Comparison of ENCODE assay signal across 24 cellular contexts in the genomic region with DNA sequence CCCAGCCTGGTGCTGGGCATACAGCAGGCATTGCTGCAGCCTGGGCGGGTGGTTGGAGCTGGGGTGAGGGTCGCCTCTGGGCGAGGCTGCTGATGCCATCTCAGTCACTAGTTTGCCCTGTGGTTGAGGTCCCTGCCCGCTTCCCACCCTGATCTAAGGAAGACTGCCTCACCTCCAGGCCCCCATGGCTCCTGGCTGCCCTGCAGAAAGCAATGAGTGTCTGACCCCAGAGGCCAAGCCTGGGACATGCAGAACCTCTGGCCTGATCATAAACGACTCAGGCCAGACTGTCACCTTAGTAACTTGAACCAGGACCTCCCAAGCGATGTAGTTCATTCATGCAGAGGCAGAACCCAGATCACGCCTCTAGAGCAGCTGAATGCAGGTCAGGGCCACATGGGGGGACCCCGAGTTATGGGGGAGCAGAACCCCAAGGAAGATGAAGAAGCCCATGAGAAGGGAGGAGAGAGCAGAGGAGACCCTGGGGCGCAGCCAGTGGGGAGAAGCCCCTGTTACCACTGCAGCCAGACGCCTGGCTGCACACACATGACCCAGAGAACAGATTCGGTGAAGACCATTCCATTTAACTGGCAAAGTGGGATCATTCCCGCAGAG.
"Had no signal": no experiment of that assay in that cellular context is flagged by ENCODE, and none has a peak within 500 bp of the region (broad histone marks: within the 10 kb centered on the region; RNA-seq: fewer than 3 reads in every experiment).

No MANE protein-coding gene starts in this region.

- H3K36me3 ChIP-seq: left ventricle myocardium inferior, sigmoid colon, thoracic aorta, upper lobe of left lung had no signal

- ATAC-seq: activated CD4-positive, CD25-positive, alpha-beta regulatory T cell treated with anti-CD3 and anti-CD28 coated beads, Interleukin-2, amount 50 U/mL, for 24 hours; activated CD8-positive, alpha-beta memory T cell treated with anti-CD3 and anti-CD28 coated beads, Interleukin-2, amount 10 ng/mL, durations not matched to agents 7 days and 5 days; activated CD8-positive, alpha-beta T cell treated with anti-CD3 and anti-CD28 coated beads for 36 hours; activated T-helper 17 cell treated with anti-CD3 and anti-CD28 coated beads, Interleukin-2, amount 50 U/mL, for 72 hours; foreskin keratinocyte; T-cell had no signal

- H3K27ac Mint-ChIP-seq: activated CD4-positive, alpha-beta T cell treated with anti-CD3 and anti-CD28 coated beads, Interleukin-2, amount 10 ng/mL, durations not matched to agents 7 days and 5 days; activated CD8-positive, alpha-beta memory T cell treated with anti-CD3 and anti-CD28 coated beads, Interleukin-2, amount 10 ng/mL, durations not matched to agents 7 days and 5 days; activated CD8-positive, alpha-beta T cell treated with anti-CD3 and anti-CD28 coated beads for 36 hours; activated T-helper 17 cell treated with anti-CD3 and anti-CD28 coated beads, Interleukin-2, amount 50 U/mL, for 72 hours; dendritic cell treated with granulocyte-macrophage colony-stimulating factor and Interleukin-4, amounts not matched to agents 40 ng/mL and 50 ng/mL, for 4 days; immature natural killer cell; T-cell; T-helper 2 cell treated with Interferon-gamma antibody and Interleukin-4, amounts not matched to agents 5 μg/mL and 100 μg/mL, for 36 hours had no signal

- H3K27ac ChIP-seq: foreskin keratinocyte, left ventricle myocardium inferior, sigmoid colon, thoracic aorta, upper lobe of left lung, VCaP had no signal

- H3K4me3 Mint-ChIP-seq: activated CD4-positive, alpha-beta T cell treated with anti-CD3 and anti-CD28 coated beads, Interleukin-2, amount 10 ng/mL, durations not matched to agents 7 days and 5 days; activated CD8-positive, alpha-beta memory T cell treated with anti-CD3 and anti-CD28 coated beads, Interleukin-2, amount 10 ng/mL, durations not matched to agents 7 days and 5 days; activated CD8-positive, alpha-beta T cell treated with anti-CD3 and anti-CD28 coated beads for 36 hours; activated T-helper 17 cell treated with anti-CD3 and anti-CD28 coated beads, Interleukin-2, amount 50 U/mL, for 72 hours; dendritic cell treated with granulocyte-macrophage colony-stimulating factor and Interleukin-4, amounts not matched to agents 40 ng/mL and 50 ng/mL, for 4 days; immature natural killer cell; T-cell; T-helper 2 cell treated with Interferon-gamma antibody and Interleukin-4, amounts not matched to agents 5 μg/mL and 100 μg/mL, for 36 hours had no signal

- H3K27me3 ChIP-seq: sigmoid colon, upper lobe of left lung had no signal

- H3K4me3 ChIP-seq: left ventricle myocardium inferior, sigmoid colon, thoracic aorta, upper lobe of left lung had no signal

- DNase-seq: activated CD4-positive, alpha-beta T cell treated with anti-CD3 and anti-CD28 coated beads, Interleukin-2, amount 10 ng/mL, durations not matched to agents 7 days and 5 days; activated CD8-positive, alpha-beta memory T cell treated with anti-CD3 and anti-CD28 coated beads, Interleukin-2, amount 10 ng/mL, durations not matched to agents 7 days and 5 days; activated CD8-positive, alpha-beta T cell treated with anti-CD3 and anti-CD28 coated beads for 36 hours; activated naive CD4-positive, alpha-beta T cell treated with Interleukin-2 at 50 U/mL for 16 hours; amygdala; effector CD8-positive, alpha-beta T cell; foreskin keratinocyte; immature natural killer cell; left ventricle myocardium inferior; mammary epithelial cell; midbrain; occipital lobe; stimulated activated CD4-positive, alpha-beta T cell treated with anti-CD3 and anti-CD28 coated beads, Interleukin-4, amount 100 ng/mL, for 1 hour; stimulated activated naive CD4-positive, alpha-beta T cell; T-cell had no signal

- H3K27me3 Mint-ChIP-seq: activated CD4-positive, alpha-beta T cell treated with anti-CD3 and anti-CD28 coated beads, Interleukin-2, amount 10 ng/mL, durations not matched to agents 7 days and 5 days; activated CD8-positive, alpha-beta memory T cell treated with anti-CD3 and anti-CD28 coated beads, Interleukin-2, amount 10 ng/mL, durations not matched to agents 7 days and 5 days; activated CD8-positive, alpha-beta T cell treated with anti-CD3 and anti-CD28 coated beads for 36 hours; dendritic cell treated with granulocyte-macrophage colony-stimulating factor and Interleukin-4, amounts not matched to agents 40 ng/mL and 50 ng/mL, for 4 days; T-cell had no signal

- H3K36me3 Mint-ChIP-seq: activated CD8-positive, alpha-beta memory T cell treated with anti-CD3 and anti-CD28 coated beads, Interleukin-2, amount 10 ng/mL, durations not matched to agents 7 days and 5 days; immature natural killer cell; T-cell had no signal

- H3K9me3 Mint-ChIP-seq: activated CD4-positive, alpha-beta T cell treated with anti-CD3 and anti-CD28 coated beads, Interleukin-2, amount 10 ng/mL, durations not matched to agents 7 days and 5 days; activated CD8-positive, alpha-beta T cell treated with anti-CD3 and anti-CD28 coated beads for 36 hours; activated T-helper 17 cell treated with anti-CD3 and anti-CD28 coated beads, Interleukin-2, amount 50 U/mL, for 72 hours; dendritic cell treated with granulocyte-macrophage colony-stimulating factor and Interleukin-4, amounts not matched to agents 40 ng/mL and 50 ng/mL, for 4 days; immature natural killer cell; nephron; T-cell; T-helper 2 cell treated with Interferon-gamma antibody and Interleukin-4, amounts not matched to agents 5 μg/mL and 100 μg/mL, for 36 hours had no signal

- H3K9me3 ChIP-seq: left ventricle myocardium inferior, sigmoid colon, thoracic aorta, upper lobe of left lung had no signal

- H3K4me1 Mint-ChIP-seq: activated CD4-positive, alpha-beta T cell treated with anti-CD3 and anti-CD28 coated beads, Interleukin-2, amount 10 ng/mL, durations not matched to agents 7 days and 5 days; activated CD8-positive, alpha-beta memory T cell treated with anti-CD3 and anti-CD28 coated beads, Interleukin-2, amount 10 ng/mL, durations not matched to agents 7 days and 5 days; activated T-helper 17 cell treated with anti-CD3 and anti-CD28 coated beads, Interleukin-2, amount 50 U/mL, for 72 hours; immature natural killer cell; T-cell had no signal

- H3K4me1 ChIP-seq: foreskin keratinocyte, left ventricle myocardium inferior, sigmoid colon, upper lobe of left lung had no signal
